23 cellular contexts compared by ENCODE assay signal in genomic region chr9:136008693-136008997, GRCh38. TPM values are rescaled to one million over a fixed set of nuclear protein-coding genes. Genes with fewer than 3 reads are reported as not detected.
DNase-seq lines count a peak whose midpoint lies in the region; ATAC-seq, FAIRE-seq and TF ChIP-seq lines count a peak whose summit lies in the region.
"Had no signal": no experiment of that assay in that cellular context is flagged by ENCODE, and none has a peak within 500 bp of the region (broad histone marks: within the 10 kb centered on the region; RNA-seq: fewer than 3 reads in every experiment).

No MANE protein-coding gene starts in this region.

- no peak for TF ChIP-seq POLR2A in upper lobe of left lung (IDR thresholded peaks at IDR 0.05)

- peaks cover 9 to 24% of the 10 kb centered on the region in 2 experiments; a peak in 2 of 4 replicates for H3K4me1 ChIP-seq in SK-N-SH (ENCODE audit: control insufficient read depth in 1 of 2, insufficient read depth in 2 of 2, low read depth in 1 of 2, low read length in 1 of 2)
- peaks cover 28 to 55% (median 46%) of the 10 kb centered on the region in 4 donors for H3K4me1 ChIP-seq in upper lobe of left lung
- no peaks in the 10 kb centered on the region for H3K4me1 ChIP-seq in colonic mucosa

- H3K4me3 Mint-ChIP-seq in nephron = no peak overlapping the region
- no peak overlapping the region for H3K4me3 Mint-ChIP-seq in activated naive CD8-positive, alpha-beta T cell treated with anti-CD3 and anti-CD28 coated beads, Interleukin-2, amount 50 U/mL, for 24 hours
- H3K4me3 Mint-ChIP-seq: activated naive CD8-positive, alpha-beta T cell; stimulated activated naive B cell treated with anti-CD40 and anti-IgM and Interleukin-4, amounts not matched to agents 10 μg/mL and 1 μg/mL and 100 μg/mL, for 72 hours; T-cell had no signal

- peaks cover 5% of the 10 kb centered on the region for H3F3A ChIP-seq in SK-N-SH (replicated peaks; ENCODE audit: insufficient read depth)

- H3K9me3 ChIP-seq in SK-N-SH = no peaks in the 10 kb centered on the region
- H3K9me3 ChIP-seq in upper lobe of left lung = no peaks in the 10 kb centered on the region
- H3K9me3 ChIP-seq in colonic mucosa = no peaks in the 10 kb centered on the region
- H3K9me3 ChIP-seq: BE2C, ovary, tibial nerve had no signal

- no peaks in the 10 kb centered on the region for H3K9me3 Mint-ChIP-seq in nephron
- no peaks in the 10 kb centered on the region for H3K9me3 Mint-ChIP-seq in activated naive CD8-positive, alpha-beta T cell treated with anti-CD3 and anti-CD28 coated beads, Interleukin-2, amount 50 U/mL, for 24 hours
- H3K9me3 Mint-ChIP-seq: stimulated activated naive B cell treated with anti-CD40 and anti-IgM and Interleukin-4, amounts not matched to agents 10 μg/mL and 1 μg/mL and 100 μg/mL, for 72 hours; T-cell had no signal

- intact Hi-C loops in dorsolateral prefrontal cortex (cut with DNase I) = no loop called here
- intact Hi-C loops in colonic mucosa (cut with DNase I) = no loop called here

- FAIRE-seq in HTR-8/SVneo (lab: Jason Lieb, UNC) = no peak
- FAIRE-seq: endometrium, TTC549 had no signal

- H3K27ac ChIP-seq in SK-N-SH (ENCODE audit: low read depth in 2 of 2, low read length in 1 of 2) = no peak overlapping the region
- H3K27ac ChIP-seq in dorsolateral prefrontal cortex = peak overlapping the region in 34 of 59 donors; percentile 7 to 88 (median 52)
- peak overlapping the region; percentile 52 to 87 (median 84) for H3K27ac ChIP-seq in upper lobe of left lung
- no peak overlapping the region for H3K27ac ChIP-seq in colonic mucosa
- H3K27ac ChIP-seq: 22Rv1, ovary had no signal

- no peaks in the 10 kb centered on the region for H3K9me2 ChIP-seq in SK-N-SH

- WGBS in SK-N-SH (ENCODE audit: low lambda C conversion rate) = 83% methylated on average over 21 of the region's 21 CpGs
- 76 to 80% methylated on average over 12 to 21 of the region's 21 CpGs for WGBS in upper lobe of left lung, 2 donors

- H3K9ac ChIP-seq in SK-N-SH (no peak overlapping the region), colonic mucosa (ENCODE audit: low read depth in 2 of 2, low read length in 2 of 2) (no peak overlapping the region)

- TF ChIP-seq RAD21 in SK-N-SH (IDR thresholded peaks at IDR 0.05; ENCODE audit: low read length) = no peak

- no peak for ATAC-seq in SK-N-SH treated with all-trans-retinoic acid at 6 μM for 48 hours
- no peak for ATAC-seq in upper lobe of left lung (ENCODE audit: low FRiP score in 2 of 2)
- no peak for ATAC-seq in activated naive CD8-positive, alpha-beta T cell treated with anti-CD3 and anti-CD28 coated beads, Interleukin-2, amount 50 U/mL, for 24 hours
- ATAC-seq: stimulated activated naive B cell treated with anti-CD40 and anti-IgM and Interleukin-4, amounts not matched to agents 10 μg/mL and 1 μg/mL and 100 μg/mL, for 72 hours; T-cell had no signal

- DNase-seq in SK-N-SH (no peak), dorsolateral prefrontal cortex (no peak), upper lobe of left lung (peak in 1 of 2 donors; percentile 86), colonic mucosa (no peak), HTR-8/SVneo (ENCODE audit: insufficient read length, low spot score) (no peak)
- DNase-seq in activated naive CD8-positive, alpha-beta T cell treated with anti-CD3 and anti-CD28 coated beads, Interleukin-2, amount 50 U/mL, for 24 hours = no peak
- DNase-seq: activated CD4-positive, alpha-beta T cell treated with anti-CD3 and anti-CD28 coated beads for 48 hours; BE2C; head of caudate nucleus; NCI-H146; NCI-H69; ovary; SHP77 treated with DMSO at 0.1 percent for 48 hours; stimulated activated CD4-positive, alpha-beta T cell treated with anti-CD3 and anti-CD28 coated beads, Interleukin-2, amount 100 ng/mL, for 24 hours; stimulated activated naive B cell treated with anti-CD40 and anti-IgM and Interleukin-4, amounts not matched to agents 10 μg/mL and 1 μg/mL and 100 μg/mL, for 72 hours; T-cell had no signal

- no peaks in the 10 kb centered on the region for H3K27me3 Mint-ChIP-seq in nephron (ENCODE audit: low read depth)
- H3K27me3 Mint-ChIP-seq in activated naive CD8-positive, alpha-beta T cell treated with anti-CD3 and anti-CD28 coated beads, Interleukin-2, amount 50 U/mL, for 24 hours = no peaks in the 10 kb centered on the region
- H3K27me3 Mint-ChIP-seq: activated naive CD8-positive, alpha-beta T cell; T-cell had no signal

- H3K79me2 ChIP-seq in SK-N-SH (ENCODE audit: insufficient read depth) = peaks cover 12% of the 10 kb centered on the region; the same call in 1 of the 2 replicates

- peak overlapping the region in 2 of 3 experiments; percentile 59 to 60 for H3K27ac Mint-ChIP-seq in nephron
- no peak overlapping the region for H3K27ac Mint-ChIP-seq in activated naive CD8-positive, alpha-beta T cell treated with anti-CD3 and anti-CD28 coated beads, Interleukin-2, amount 50 U/mL, for 24 hours
- H3K27ac Mint-ChIP-seq: activated naive CD8-positive, alpha-beta T cell; stimulated activated naive B cell treated with anti-CD40 and anti-IgM and Interleukin-4, amounts not matched to agents 10 μg/mL and 1 μg/mL and 100 μg/mL, for 72 hours; T-cell had no signal

- H3K4me2 ChIP-seq in SK-N-SH = peak overlapping the region; percentile 43; the same call in 1 of the 2 replicates

- TF ChIP-seq EP300 in SK-N-SH (IDR thresholded peaks at IDR 0.05; ENCODE audit: borderline replicate concordance in 1 of 2, low read depth in 1 of 2, low read length in 1 of 2) = no peak
- TF ChIP-seq EP300 in upper lobe of left lung (IDR thresholded peaks at IDR 0.05) = no peak

- CTCF ChIA-PET in SK-N-SH (lab: Yijun Ruan, JAX) = interaction anchor here (0.9 kb wide), 1 partner anchor 11 kb away, joined by 3 read pairs; no protein-coding TSS in a partner anchor

- no peak overlapping the region for H2AFZ ChIP-seq in SK-N-SH (ENCODE audit: low read depth)

- H3K4me3 ChIP-seq in SK-N-SH (ENCODE audit: low read depth in 2 of 2, low read length in 1 of 2) = no peak overlapping the region
- H3K4me3 ChIP-seq in dorsolateral prefrontal cortex = no peak overlapping the region
- H3K4me3 ChIP-seq in upper lobe of left lung = no peak overlapping the region
- H3K4me3 ChIP-seq in colonic mucosa = no peak overlapping the region
- H3K4me3 ChIP-seq: ovary, tibial nerve had no signal

- no peak for TF ChIP-seq CTCF in SK-N-SH (IDR thresholded peaks at IDR 0.05)
- no peak for TF ChIP-seq CTCF in dorsolateral prefrontal cortex (IDR thresholded peaks at IDR 0.05 in 54 of 56, conservative IDR thresholded peaks at IDR 0.05 in 2 of 56; ENCODE audit: low read depth in 1 of 56, partially characterized antibody in 56 of 56)
- TF ChIP-seq CTCF in nephron (IDR thresholded peaks at IDR 0.05; ENCODE audit: unreplicated experiment in 3 of 3) = no peak
- TF ChIP-seq CTCF in upper lobe of left lung (IDR thresholded peaks at IDR 0.05) = no peak
- no peak for TF ChIP-seq CTCF in colonic mucosa (IDR thresholded peaks at IDR 0.05)

- H3K4me1 Mint-ChIP-seq in nephron = peaks cover 25% of the 10 kb centered on the region
- no peaks in the 10 kb centered on the region for H3K4me1 Mint-ChIP-seq in activated naive CD8-positive, alpha-beta T cell treated with anti-CD3 and anti-CD28 coated beads, Interleukin-2, amount 50 U/mL, for 24 hours
- H3K4me1 Mint-ChIP-seq: T-cell had no signal

- H3K27me3 ChIP-seq in SK-N-SH (ENCODE audit: insufficient read depth) (no peaks in the 10 kb centered on the region), dorsolateral prefrontal cortex (no peaks in the 10 kb centered on the region), upper lobe of left lung (no peaks in the 10 kb centered on the region), colonic mucosa (no peaks in the 10 kb centered on the region)
- H3K27me3 ChIP-seq: BE2C, ovary, tibial nerve had no signal

- POLR2A ChIA-PET in SK-N-SH (lab: Yijun Ruan, JAX) = no interaction called here

- peaks cover 12% of the 10 kb centered on the region for H4K20me1 ChIP-seq in SK-N-SH (ENCODE audit: insufficient read depth)

- no peaks in the 10 kb centered on the region for H3K36me3 Mint-ChIP-seq in nephron (ENCODE audit: low read depth)
- H3K36me3 Mint-ChIP-seq in activated naive CD8-positive, alpha-beta T cell treated with anti-CD3 and anti-CD28 coated beads, Interleukin-2, amount 50 U/mL, for 24 hours (ENCODE audit: low read depth) = no peaks in the 10 kb centered on the region
- H3K36me3 Mint-ChIP-seq: activated naive CD8-positive, alpha-beta T cell; stimulated activated naive B cell treated with anti-CD40 and anti-IgM and Interleukin-4, amounts not matched to agents 10 μg/mL and 1 μg/mL and 100 μg/mL, for 72 hours had no signal

- H3K36me3 ChIP-seq in SK-N-SH (replicated peaks in 1 of 2; ENCODE audit: control insufficient read depth in 1 of 2, insufficient read depth in 2 of 2, low read length in 1 of 2) (peaks cover 0 to 11% of the 10 kb centered on the region in 2 experiments), upper lobe of left lung (peaks cover 0 to 34% (median 18%) of the 10 kb centered on the region in 4 donors), colonic mucosa (no peaks in the 10 kb centered on the region)
- H3K36me3 ChIP-seq: BE2C, ovary had no signal

TF ChIP-seq in SK-N-SH, 30 proteins besides CTCF, POLR2A, EP300 and RAD21 (continues in another document):
- TF ChIP-seq NRF1 (IDR thresholded peaks at IDR 0.05; ENCODE audit: low read depth, low read length) (no peak), YY1 (IDR thresholded peaks at IDR 0.05; ENCODE audit: low read depth) (no peak), MXI1 (IDR thresholded peaks at IDR 0.05; ENCODE audit: low read depth, low read length) (no peak), GABPA (IDR thresholded peaks at IDR 0.05; ENCODE audit: low read depth) (no peak), EZH2phosphoT487 (IDR thresholded peaks at IDR 0.05; ENCODE audit: borderline replicate concordance, low read depth) (no peak)
- TF ChIP-seq, protein P1, sequence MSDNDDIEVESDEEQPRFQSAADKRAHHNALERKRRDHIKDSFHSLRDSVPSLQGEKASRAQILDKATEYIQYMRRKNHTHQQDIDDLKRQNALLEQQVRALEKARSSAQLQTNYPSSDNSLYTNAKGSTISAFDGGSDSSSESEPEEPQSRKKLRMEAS (IDR thresholded peaks at IDR 0.05; ENCODE audit: low read depth) = no peak

TF ChIP-seq in SK-N-SH treated with all-trans-retinoic acid at 6 μM for 48 hours, 23 proteins besides CTCF, POLR2A, EP300 and RAD21 (continues in another document):
- TF ChIP-seq ESRRG (CRISPR knock-in tag; IDR thresholded peaks at IDR 0.05) (no peak), TCF4 (CRISPR knock-in tag; IDR thresholded peaks at IDR 0.05; ENCODE audit: borderline replicate concordance) (no peak), RARB (CRISPR knock-in tag; IDR thresholded peaks at IDR 0.05) (no peak), ZNF70 (CRISPR knock-in tag; IDR thresholded peaks at IDR 0.05) (no peak), ZNF565 (CRISPR knock-in tag; conservative IDR thresholded peaks at IDR 0.05; ENCODE audit: low read depth) (no peak), BACH2 (CRISPR knock-in tag; IDR thresholded peaks at IDR 0.05; ENCODE audit: borderline replicate concordance) (no peak), ZC3H10 (CRISPR knock-in tag; IDR thresholded peaks at IDR 0.05) (no peak), PPARA (CRISPR knock-in tag; IDR thresholded peaks at IDR 0.05; ENCODE audit: borderline replicate concordance) (no peak)

RNA-seq across cellular contexts. Expression of gene UBAC1, which starts 47.5 kb away (rescaled TPM):
- 67.7 and 69.3 TPM in 2 replicates for polyA plus RNA-seq in SK-N-SH (2012; rRNA removed)
- 54.5 and 61.1 TPM in 2 replicates for polyA plus RNA-seq in SK-N-SH (2012; cell fraction: cytosol; rRNA removed)
- 115 and 123 TPM in 2 replicates for polyA plus RNA-seq in SK-N-SH (2012; cell fraction: nucleus; rRNA removed)
- total RNA-seq in dorsolateral prefrontal cortex (10 to 100 TPM; 42.5 to 80.5 (median 55.0) TPM), upper lobe of left lung (10 to 100 TPM; 38.0 to 72.3 (median 49.3) TPM), colonic mucosa (10 to 100 TPM; 54.9 to 66.5 TPM)

Comparison
In these comparisons a context has a peak if more than half of its experiments do, and no peak if none do; other contexts are left out.
1. H3K27ac ChIP-seq: peak in dorsolateral prefrontal cortex (34 of 59) and upper lobe of left lung (4 of 4); none in SK-N-SH (0 of 2) and colonic mucosa (single experiment).